In the genomic region with DNA sequence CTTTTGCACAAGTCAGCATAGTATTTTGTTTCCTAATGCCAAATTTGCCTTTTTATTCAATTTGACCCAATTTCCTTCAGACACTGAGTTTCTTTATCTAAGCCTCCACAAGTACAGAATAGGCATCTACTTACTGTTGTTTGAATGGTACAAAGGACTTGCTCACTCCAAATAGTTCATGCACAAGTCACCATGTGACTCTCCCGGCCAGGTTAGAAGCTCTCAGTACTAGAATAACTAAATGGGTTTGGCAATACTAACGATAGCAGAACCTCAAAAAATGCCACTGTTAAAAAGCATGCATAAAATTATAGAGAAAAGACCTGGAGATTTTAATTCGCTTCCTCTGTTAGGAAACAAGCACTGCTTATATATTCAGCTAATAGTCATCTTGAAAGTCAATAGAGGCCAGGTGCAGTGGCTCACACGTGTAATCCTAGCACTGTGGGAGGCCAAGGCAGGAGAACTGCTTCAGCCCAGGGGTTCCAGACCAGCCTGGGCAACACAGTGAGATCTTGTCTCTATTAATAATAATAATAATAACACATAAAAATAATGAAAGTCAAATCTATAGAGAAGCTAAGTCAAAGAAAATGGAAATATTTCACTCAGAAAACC, we compare ENCODE assay signal across 32 cellular contexts.
DNase-seq lines count a peak whose midpoint lies in the region; ATAC-seq, FAIRE-seq and TF ChIP-seq lines count a peak whose summit lies in the region.
"Had no signal": no experiment of that assay in that cellular context is flagged by ENCODE, and none has a peak within 500 bp of the region (broad histone marks: within the 10 kb centered on the region; RNA-seq: fewer than 3 reads in every experiment).

No MANE protein-coding gene starts in this region.

- no peak overlapping the region for H3K23ac ChIP-seq in neuronal stem cell (ENCODE audit: low read depth, low read length, poor library complexity)

- H3K36me3 ChIP-seq in OCI-LY3 (replicated peaks; ENCODE audit: low read depth, low read length) (no peaks in the 10 kb centered on the region), neuronal stem cell (replicated peaks in 1 of 2; ENCODE audit: control insufficient read depth in 2 of 2, insufficient read depth in 2 of 2, low read length in 2 of 2) (no peaks in the 10 kb centered on the region)
- H3K36me3 ChIP-seq: right lobe of liver, tibial artery had no signal

- H2BK120ac ChIP-seq in neuronal stem cell (ENCODE audit: low read depth, low read length): no peak overlapping the region

- no peak overlapping the region for H3K27ac Mint-ChIP-seq in activated naive CD8-positive, alpha-beta T cell treated with anti-CD3 and anti-CD28 coated beads, Interleukin-2, amount 50 U/mL, for 24 hours
- H3K27ac Mint-ChIP-seq: activated naive CD8-positive, alpha-beta T cell treated with anti-CD3 and anti-CD28 coated beads for 36 hours; CD4-positive, alpha-beta T cell; effector memory CD8-positive, alpha-beta T cell; progenitor cell of endocrine pancreas; T-cell; WTC11 had no signal

- no peak overlapping the region for H4K8ac ChIP-seq in neuronal stem cell (ENCODE audit: low read depth, low read length)

- TF ChIP-seq CTCF in OCI-LY3 (IDR thresholded peaks at IDR 0.05; ENCODE audit: low read depth, low read length): no peak
- no peak for TF ChIP-seq CTCF in epithelial cell of proximal tubule (conservative IDR thresholded peaks at IDR 0.05; ENCODE audit: low read depth, low read length)
- TF ChIP-seq CTCF in D721Med (IDR thresholded peaks at IDR 0.05; ENCODE audit: insufficient read depth, missing control alignments): no peak

- H4K91ac ChIP-seq in neuronal stem cell (ENCODE audit: low read depth, low read length, poor library complexity): no peak overlapping the region

- H3K9me3 Mint-ChIP-seq in activated naive CD8-positive, alpha-beta T cell treated with anti-CD3 and anti-CD28 coated beads, Interleukin-2, amount 50 U/mL, for 24 hours: peaks cover 9% of the 10 kb centered on the region

- H3K79me2 ChIP-seq in OCI-LY3 (ENCODE audit: low read length): no peaks in the 10 kb centered on the region

- H3K27me3 Mint-ChIP-seq in activated naive CD8-positive, alpha-beta T cell treated with anti-CD3 and anti-CD28 coated beads, Interleukin-2, amount 50 U/mL, for 24 hours: no peaks in the 10 kb centered on the region
- H3K27me3 Mint-ChIP-seq: activated naive CD8-positive, alpha-beta T cell treated with anti-CD3 and anti-CD28 coated beads for 36 hours; CD4-positive, alpha-beta T cell; effector memory CD8-positive, alpha-beta T cell; progenitor cell of endocrine pancreas; T-cell had no signal

- H2AFZ ChIP-seq in OCI-LY3 (ENCODE audit: low read depth, low read length) (no peak overlapping the region), neuronal stem cell (ENCODE audit: low read length) (no peak overlapping the region)

- H2AK5ac ChIP-seq in neuronal stem cell (ENCODE audit: low read depth, low read length): no peak overlapping the region

- H3K27me3 ChIP-seq in OCI-LY3 (ENCODE audit: low read depth, low read length) (no peaks in the 10 kb centered on the region), neuronal stem cell (ENCODE audit: control insufficient read depth in 3 of 3, insufficient read depth in 3 of 3, low read depth in 1 of 3, low read length in 3 of 3) (no peaks in the 10 kb centered on the region)
- H3K27me3 ChIP-seq: right lobe of liver, tibial artery had no signal

- peaks cover 13% of the 10 kb centered on the region for H3K4me1 ChIP-seq in OCI-LY3 (ENCODE audit: low read length)
- no peaks in the 10 kb centered on the region for H3K4me1 ChIP-seq in neuronal stem cell (ENCODE audit: control insufficient read depth in 2 of 2, insufficient read depth in 1 of 2, low read depth in 1 of 2, low read length in 2 of 2)
- H3K4me1 ChIP-seq: right lobe of liver, tibial artery had no signal

- H2BK12ac ChIP-seq in neuronal stem cell (ENCODE audit: low read length): no peak overlapping the region

- no peaks in the 10 kb centered on the region for H3K9me3 ChIP-seq in OCI-LY3 (ENCODE audit: insufficient read depth, low read length)
- no peaks in the 10 kb centered on the region for H3K9me3 ChIP-seq in neuronal stem cell (replicated peaks in 1 of 2; ENCODE audit: control insufficient read depth in 2 of 2, insufficient read depth in 1 of 2, low read depth in 1 of 2, low read length in 2 of 2)
- H3K9me3 ChIP-seq: right lobe of liver, tibial artery had no signal

- no peak overlapping the region for H3K9ac ChIP-seq in OCI-LY3 (ENCODE audit: low read length)
- H3K9ac ChIP-seq in neuronal stem cell (ENCODE audit: low read depth, low read length, poor library complexity): no peak overlapping the region

- no peaks in the 10 kb centered on the region for H3K36me3 Mint-ChIP-seq in activated naive CD8-positive, alpha-beta T cell treated with anti-CD3 and anti-CD28 coated beads, Interleukin-2, amount 50 U/mL, for 24 hours (ENCODE audit: low read depth)
- H3K36me3 Mint-ChIP-seq: T-cell had no signal

- H3K4me2 ChIP-seq in OCI-LY3 (ENCODE audit: low read length): peak overlapping the region; percentile 25
- no peak overlapping the region for H3K4me2 ChIP-seq in neuronal stem cell (ENCODE audit: insufficient read depth, low read length, poor library complexity, severe bottlenecking)

- H3K4me3 Mint-ChIP-seq in activated naive CD8-positive, alpha-beta T cell treated with anti-CD3 and anti-CD28 coated beads, Interleukin-2, amount 50 U/mL, for 24 hours: no peak overlapping the region
- H3K4me3 Mint-ChIP-seq: activated naive CD8-positive, alpha-beta T cell treated with anti-CD3 and anti-CD28 coated beads for 36 hours; activated T-cell treated with anti-CD3 and anti-CD28 coated beads, Interleukin-2, amount 50 U/mL, for 4 hours; CD4-positive, alpha-beta T cell; effector memory CD8-positive, alpha-beta T cell; H9; T-cell; WTC11 had no signal

- no peak overlapping the region for H3K18ac ChIP-seq in neuronal stem cell (ENCODE audit: low read length)

- H2BK15ac ChIP-seq in neuronal stem cell (ENCODE audit: low read length): no peak overlapping the region

- WGBS in neuronal stem cell (ENCODE audit: extremely low coverage in 2 of 2, insufficient read length in 2 of 2, insufficient replicate concordance in 1 of 2), 2 donors: no CpG with 5 or more reads among the region's 4 CpGs

- DNase-seq in DMS53 treated with DMSO at 0.1 percent for 48 hours (lab: John Stamatoyannopoulos, UW; ENCODE audit: unreplicated experiment): peak; percentile 30
- peak; percentile 16 for DNase-seq in epithelial cell of proximal tubule (ENCODE audit: low read depth)
- DNase-seq in neuronal stem cell (ENCODE audit: low spot score): no peak
- no peak for DNase-seq in activated naive CD8-positive, alpha-beta T cell treated with anti-CD3 and anti-CD28 coated beads, Interleukin-2, amount 50 U/mL, for 24 hours
- no peak for DNase-seq in D721Med (ENCODE audit: insufficient read length, low spot score)
- no peak for DNase-seq in kidney glomerular epithelial cell (lab: John Stamatoyannopoulos, UW)
- DNase-seq: activated CD4-positive, alpha-beta T cell treated with anti-CD3 and anti-CD28 coated beads, Interleukin-2, amount 50 U/mL, for 1 hour; activated gamma-delta T cell; activated naive CD8-positive, alpha-beta T cell treated with anti-CD3 and anti-CD28 coated beads for 36 hours; activated T-cell treated with anti-CD3 and anti-CD28 coated beads, Interleukin-2, amount 50 U/mL, for 4 hours; aorta; caudate nucleus; CD4-positive, alpha-beta T cell; cortex of kidney; effector memory CD8-positive, alpha-beta T cell; glutamatergic neuron; H9; KG1; NCI-H1105; NCI-H1930; NCI-H526 treated with DMSO at 0.1 percent for 48 hours; right lobe of liver; stimulated activated CD4-positive, alpha-beta T cell treated with anti-CD3 and anti-CD28 coated beads, Interleukin-12 subunit alpha, Interleukin-12 subunit beta, amount 100 ng/mL, for 4 hours; stimulated activated CD4-positive, alpha-beta T cell treated with anti-CD3 and anti-CD28 coated beads, Interleukin-4, amount 100 ng/mL, for 1 hour; T-cell; tibial artery had no signal

- no peak for FAIRE-seq in D721Med (lab: Jason Lieb, UNC)

- H3K79me1 ChIP-seq in neuronal stem cell (ENCODE audit: low read depth, low read length): no peaks in the 10 kb centered on the region

- H2BK5ac ChIP-seq in neuronal stem cell (ENCODE audit: low read length): no peak overlapping the region

- no peak overlapping the region for H3K14ac ChIP-seq in neuronal stem cell (ENCODE audit: low read length)

- peak; percentile 75 for ATAC-seq in GM19395 (IDR thresholded peaks at IDR 0.05; ENCODE audit: unreplicated experiment)
- ATAC-seq in activated naive CD8-positive, alpha-beta T cell treated with anti-CD3 and anti-CD28 coated beads, Interleukin-2, amount 50 U/mL, for 24 hours: no peak
- ATAC-seq: activated T-cell treated with anti-CD3 and anti-CD28 coated beads, Interleukin-2, amount 50 U/mL, for 4 hours; effector memory CD8-positive, alpha-beta T cell; left lobe of liver; right lobe of liver; T-cell; WTC11 had no signal

- H3K4me1 Mint-ChIP-seq in activated naive CD8-positive, alpha-beta T cell treated with anti-CD3 and anti-CD28 coated beads, Interleukin-2, amount 50 U/mL, for 24 hours: no peaks in the 10 kb centered on the region
- H3K4me1 Mint-ChIP-seq: activated naive CD8-positive, alpha-beta T cell treated with anti-CD3 and anti-CD28 coated beads for 36 hours; T-cell had no signal

- no peak overlapping the region for H3K27ac ChIP-seq in OCI-LY3 (ENCODE audit: low read length)
- H3K27ac ChIP-seq in neuronal stem cell (replicated peaks; ENCODE audit: low read length): no peak overlapping the region
- H3K27ac ChIP-seq: HL-60, right lobe of liver, tibial artery had no signal

- no peak overlapping the region for H3K4me3 ChIP-seq in OCI-LY3 (ENCODE audit: low read length)
- H3K4me3 ChIP-seq in epithelial cell of proximal tubule (ENCODE audit: low read depth, low read length): no peak overlapping the region
- H3K4me3 ChIP-seq in neuronal stem cell (ENCODE audit: low read length in 2 of 2): no peak overlapping the region
- H3K4me3 ChIP-seq: right lobe of liver, tibial artery had no signal

- H4K20me1 ChIP-seq in OCI-LY3 (ENCODE audit: insufficient read depth, low read length): no peaks in the 10 kb centered on the region

- H3K4ac ChIP-seq in neuronal stem cell (ENCODE audit: low read length): no peak overlapping the region

Comparison
In these comparisons a context has a peak if more than half of its experiments do, and no peak if none do; other contexts are left out.
1. DNase-seq: peak in DMS53 treated with DMSO at 0.1 percent for 48 hours (single experiment) and epithelial cell of proximal tubule (single experiment); none in neuronal stem cell (single experiment), activated naive CD8-positive, alpha-beta T cell treated with anti-CD3 and anti-CD28 coated beads, Interleukin-2, amount 50 U/mL, for 24 hours (single experiment), D721Med (single experiment) and kidney glomerular epithelial cell (single experiment).